9 cellular contexts compared by ENCODE assay signal in genomic region chr3:123688241-123688747, GRCh38.
DNase-seq lines count a peak whose midpoint lies in the region; ATAC-seq, FAIRE-seq and TF ChIP-seq lines count a peak whose summit lies in the region.
"Had no signal": no experiment of that assay in that cellular context is flagged by ENCODE, and none has a peak within 500 bp of the region (broad histone marks: within the 10 kb centered on the region; RNA-seq: fewer than 3 reads in every experiment).

No MANE protein-coding gene starts in this region.

- CTCF ChIA-PET in activated CD4-positive, alpha-beta T cell treated with anti-CD3 and anti-CD28 coated beads for 36 hours (lab: Charles Lee): interaction anchor here (0.7 to 0.8 kb wide), 2 partner anchors 363 to 663 kb away, joined by 3 read pairs; no protein-coding TSS in a partner anchor

- peaks cover 7% of the 10 kb centered on the region for H3K4me1 Mint-ChIP-seq in stimulated activated effector memory CD8-positive, alpha-beta T cell treated with anti-CD3 and anti-CD28 coated beads, Interleukin-12 subunit alpha, Interleukin-12 subunit beta, amount 100 ng/mL, for 72 hours
- no peaks in the 10 kb centered on the region for H3K4me1 Mint-ChIP-seq in activated CD4-positive, alpha-beta T cell treated with anti-CD3 and anti-CD28 coated beads for 36 hours

- no peak overlapping the region for H3K9ac ChIP-seq in mucosa of rectum (ENCODE audit: low read depth in 1 of 2, low read length in 2 of 2)

- H3K27ac ChIP-seq in mucosa of rectum (ENCODE audit: low read depth in 2 of 2, low read length in 2 of 2): peak overlapping the region; percentile 11 to 15

- H3K9me3 ChIP-seq in mucosa of rectum (ENCODE audit: control insufficient read depth in 2 of 2, low read length in 2 of 2): no peaks in the 10 kb centered on the region

- peaks cover 4% of the 10 kb centered on the region for H3K36me3 Mint-ChIP-seq in stimulated activated effector memory CD8-positive, alpha-beta T cell treated with anti-CD3 and anti-CD28 coated beads, Interleukin-12 subunit alpha, Interleukin-12 subunit beta, amount 100 ng/mL, for 72 hours
- no peaks in the 10 kb centered on the region for H3K36me3 Mint-ChIP-seq in activated CD4-positive, alpha-beta T cell treated with anti-CD3 and anti-CD28 coated beads for 36 hours (ENCODE audit: low read depth)

- intact Hi-C loops in activated CD4-positive, alpha-beta T cell treated with anti-CD3 and anti-CD28 coated beads for 36 hours (cut with DNase I, micrococcal nuclease): no loop called here

- ATAC-seq in stimulated activated effector memory CD8-positive, alpha-beta T cell treated with anti-CD3 and anti-CD28 coated beads, Interleukin-12 subunit alpha, Interleukin-12 subunit beta, amount 100 ng/mL, for 72 hours: no peak
- ATAC-seq in activated CD4-positive, alpha-beta T cell treated with anti-CD3 and anti-CD28 coated beads for 36 hours: no peak

- POLR2A ChIA-PET in activated CD4-positive, alpha-beta T cell treated with anti-CD3 and anti-CD28 coated beads for 36 hours (lab: Charles Lee): no interaction called here

- H3K27me3 Mint-ChIP-seq in activated CD4-positive, alpha-beta T cell treated with anti-CD3 and anti-CD28 coated beads for 36 hours: peaks cover 4% of the 10 kb centered on the region

- H3K27ac Mint-ChIP-seq in stimulated activated effector memory CD8-positive, alpha-beta T cell treated with anti-CD3 and anti-CD28 coated beads, Interleukin-12 subunit alpha, Interleukin-12 subunit beta, amount 100 ng/mL, for 72 hours: no peak overlapping the region
- no peak overlapping the region for H3K27ac Mint-ChIP-seq in activated CD4-positive, alpha-beta T cell treated with anti-CD3 and anti-CD28 coated beads for 36 hours
- H3K27ac Mint-ChIP-seq: T-helper 2 cell treated with Interferon-gamma antibody and Interleukin-4, amounts not matched to agents 5 μg/mL and 100 μg/mL, for 36 hours had no signal

- H3K36me3 ChIP-seq in mucosa of rectum (ENCODE audit: control insufficient read depth in 2 of 2, insufficient read depth in 2 of 2, low read length in 2 of 2): peaks cover 8 to 10% of the 10 kb centered on the region in 2 donors

- H3K4me3 Mint-ChIP-seq in stimulated activated effector memory CD8-positive, alpha-beta T cell treated with anti-CD3 and anti-CD28 coated beads, Interleukin-12 subunit alpha, Interleukin-12 subunit beta, amount 100 ng/mL, for 72 hours: no peak overlapping the region
- no peak overlapping the region for H3K4me3 Mint-ChIP-seq in activated CD4-positive, alpha-beta T cell treated with anti-CD3 and anti-CD28 coated beads for 36 hours
- H3K4me3 Mint-ChIP-seq: T-helper 2 cell treated with Interferon-gamma antibody and Interleukin-4, amounts not matched to agents 5 μg/mL and 100 μg/mL, for 36 hours had no signal

- no peak for TF ChIP-seq CTCF in cardiac fibroblast (IDR thresholded peaks at IDR 0.05; ENCODE audit: low read depth, low read length)

- DNase-seq in HTR-8/SVneo (ENCODE audit: insufficient read length, low spot score) (peak; percentile 91), cardiac fibroblast (ENCODE audit: low read depth in 2 of 2) (peak; percentile 81 to 98), germinal center (ENCODE audit: low spot score) (no peak)
- no peak for DNase-seq in activated CD4-positive, alpha-beta T cell treated with anti-CD3 and anti-CD28 coated beads for 4 hours
- DNase-seq in stimulated activated effector memory CD8-positive, alpha-beta T cell treated with anti-CD3 and anti-CD28 coated beads, Interleukin-12 subunit alpha, Interleukin-12 subunit beta, amount 100 ng/mL, for 72 hours (ENCODE audit: low spot score in 2 of 2): no peak
- no peak for DNase-seq in activated CD4-positive, alpha-beta T cell treated with anti-CD3 and anti-CD28 coated beads for 36 hours
- DNase-seq: activated naive CD4-positive, alpha-beta T cell had no signal

- H3K27me3 ChIP-seq in mucosa of rectum (ENCODE audit: control insufficient read depth in 2 of 2, insufficient read depth in 2 of 2, low read length in 2 of 2): no peaks in the 10 kb centered on the region

- H3K4me3 ChIP-seq in cardiac fibroblast (replicated peaks in 1 of 2; ENCODE audit: low read depth in 2 of 2, low read length in 2 of 2) (no peak overlapping the region), mucosa of rectum (ENCODE audit: low read length in 2 of 2) (no peak overlapping the region)

- H3K4me1 ChIP-seq in mucosa of rectum (ENCODE audit: control insufficient read depth in 2 of 2, insufficient read depth in 2 of 2, low read length in 2 of 2): peaks cover 0 to 5% of the 10 kb centered on the region in 2 donors

- H3K9me3 Mint-ChIP-seq in stimulated activated effector memory CD8-positive, alpha-beta T cell treated with anti-CD3 and anti-CD28 coated beads, Interleukin-12 subunit alpha, Interleukin-12 subunit beta, amount 100 ng/mL, for 72 hours: no peaks in the 10 kb centered on the region
- H3K9me3 Mint-ChIP-seq in activated CD4-positive, alpha-beta T cell treated with anti-CD3 and anti-CD28 coated beads for 36 hours (ENCODE audit: low read depth): no peaks in the 10 kb centered on the region
- H3K9me3 Mint-ChIP-seq: T-helper 2 cell treated with Interferon-gamma antibody and Interleukin-4, amounts not matched to agents 5 μg/mL and 100 μg/mL, for 36 hours had no signal

- peak; percentile 66 for FAIRE-seq in HTR-8/SVneo (lab: Jason Lieb, UNC)

Comparison
In these comparisons a context has a peak if more than half of its experiments do, and no peak if none do; other contexts are left out.
1. DNase-seq: peak in HTR-8/SVneo (single experiment) and cardiac fibroblast (2 of 2); none in germinal center (single experiment), activated CD4-positive, alpha-beta T cell treated with anti-CD3 and anti-CD28 coated beads for 4 hours (0 of 2), stimulated activated effector memory CD8-positive, alpha-beta T cell treated with anti-CD3 and anti-CD28 coated beads, Interleukin-12 subunit alpha, Interleukin-12 subunit beta, amount 100 ng/mL, for 72 hours (0 of 2) and activated CD4-positive, alpha-beta T cell treated with anti-CD3 and anti-CD28 coated beads for 36 hours (single experiment).